ENCODE assay signal across 1 cellular context in the genomic region with DNA sequence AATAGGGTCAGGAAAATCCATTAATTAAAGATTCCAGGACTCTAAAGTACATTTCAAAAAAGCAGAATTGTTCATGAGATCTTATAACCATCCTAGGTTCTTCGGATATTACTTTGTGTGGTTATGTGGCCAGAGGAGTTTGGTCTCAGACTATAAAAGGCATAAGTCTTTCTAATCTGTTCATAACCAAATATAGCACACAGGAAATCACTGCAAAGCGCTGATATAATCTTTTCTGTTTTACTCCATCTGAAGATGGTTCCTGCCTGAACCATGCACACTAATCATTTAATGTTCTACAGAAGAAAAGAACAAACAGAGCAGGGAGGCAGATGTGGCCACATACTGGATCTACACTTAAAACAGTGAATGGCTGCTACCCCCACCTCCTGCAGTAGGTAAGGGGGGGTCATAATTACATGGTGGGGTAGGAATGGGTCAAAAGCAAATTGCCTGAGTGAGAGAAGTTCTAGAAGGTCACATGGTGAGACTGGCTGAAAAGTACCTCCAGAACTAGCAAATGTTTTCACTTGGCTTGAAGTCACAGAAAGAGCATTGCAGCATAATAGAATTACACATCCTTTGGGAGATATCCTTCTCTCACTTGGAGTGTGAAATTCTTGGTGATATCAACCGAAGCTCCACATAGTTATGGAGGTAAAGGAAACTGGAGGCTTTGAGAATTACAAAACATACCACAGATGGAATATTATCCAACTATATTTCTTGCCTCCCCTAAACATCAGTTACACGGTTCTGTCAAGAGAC.
TF ChIP-seq lines count a peak whose summit lies in the region.

No MANE protein-coding gene starts in this region.

TF ChIP-seq in GM12878, 131 proteins besides CTCF, POLR2A, EP300 and RAD21 (continued from another document and continues in another):
- TF ChIP-seq, protein P1, sequence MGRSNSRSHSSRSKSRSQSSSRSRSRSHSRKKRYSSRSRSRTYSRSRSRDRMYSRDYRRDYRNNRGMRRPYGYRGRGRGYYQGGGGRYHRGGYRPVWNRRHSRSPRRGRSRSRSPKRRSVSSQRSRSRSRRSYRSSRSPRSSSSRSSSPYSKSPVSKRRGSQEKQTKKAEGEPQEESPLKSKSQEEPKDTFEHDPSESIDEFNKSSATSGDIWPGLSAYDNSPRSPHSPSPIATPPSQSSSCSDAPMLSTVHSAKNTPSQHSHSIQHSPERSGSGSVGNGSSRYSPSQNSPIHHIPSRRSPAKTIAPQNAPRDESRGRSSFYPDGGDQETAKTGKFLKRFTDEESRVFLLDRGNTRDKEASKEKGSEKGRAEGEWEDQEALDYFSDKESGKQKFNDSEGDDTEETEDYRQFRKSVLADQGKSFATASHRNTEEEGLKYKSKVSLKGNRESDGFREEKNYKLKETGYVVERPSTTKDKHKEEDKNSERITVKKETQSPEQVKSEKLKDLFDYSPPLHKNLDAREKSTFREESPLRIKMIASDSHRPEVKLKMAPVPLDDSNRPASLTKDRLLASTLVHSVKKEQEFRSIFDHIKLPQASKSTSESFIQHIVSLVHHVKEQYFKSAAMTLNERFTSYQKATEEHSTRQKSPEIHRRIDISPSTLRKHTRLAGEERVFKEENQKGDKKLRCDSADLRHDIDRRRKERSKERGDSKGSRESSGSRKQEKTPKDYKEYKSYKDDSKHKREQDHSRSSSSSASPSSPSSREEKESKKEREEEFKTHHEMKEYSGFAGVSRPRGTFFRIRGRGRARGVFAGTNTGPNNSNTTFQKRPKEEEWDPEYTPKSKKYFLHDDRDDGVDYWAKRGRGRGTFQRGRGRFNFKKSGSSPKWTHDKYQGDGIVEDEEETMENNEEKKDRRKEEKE (IDR thresholded peaks at IDR 0.05): no peak
- no peak for TF ChIP-seq SREBF2 (IDR thresholded peaks at IDR 0.05; ENCODE audit: low read length)
- TF ChIP-seq MTA2 (IDR thresholded peaks at IDR 0.05; ENCODE audit: low read depth): no peak
- TF ChIP-seq HCFC1 (IDR thresholded peaks at IDR 0.05; ENCODE audit: low read length): no peak
- TF ChIP-seq WRNIP1 (IDR thresholded peaks at IDR 0.05; ENCODE audit: borderline replicate concordance, low read depth, low read length): no peak
- peak; percentile 56; the same call in 1 of the 2 replicates for TF ChIP-seq GABPA (IDR thresholded peaks at IDR 0.05; ENCODE audit: low read depth)
- no peak for TF ChIP-seq ZNF622 (IDR thresholded peaks at IDR 0.05)
- TF ChIP-seq, protein P2, sequence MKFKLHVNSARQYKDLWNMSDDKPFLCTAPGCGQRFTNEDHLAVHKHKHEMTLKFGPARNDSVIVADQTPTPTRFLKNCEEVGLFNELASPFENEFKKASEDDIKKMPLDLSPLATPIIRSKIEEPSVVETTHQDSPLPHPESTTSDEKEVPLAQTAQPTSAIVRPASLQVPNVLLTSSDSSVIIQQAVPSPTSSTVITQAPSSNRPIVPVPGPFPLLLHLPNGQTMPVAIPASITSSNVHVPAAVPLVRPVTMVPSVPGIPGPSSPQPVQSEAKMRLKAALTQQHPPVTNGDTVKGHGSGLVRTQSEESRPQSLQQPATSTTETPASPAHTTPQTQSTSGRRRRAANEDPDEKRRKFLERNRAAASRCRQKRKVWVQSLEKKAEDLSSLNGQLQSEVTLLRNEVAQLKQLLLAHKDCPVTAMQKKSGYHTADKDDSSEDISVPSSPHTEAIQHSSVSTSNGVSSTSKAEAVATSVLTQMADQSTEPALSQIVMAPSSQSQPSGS (IDR thresholded peaks at IDR 0.05; ENCODE audit: low read length): peak; percentile 82
- TF ChIP-seq, protein P3, sequence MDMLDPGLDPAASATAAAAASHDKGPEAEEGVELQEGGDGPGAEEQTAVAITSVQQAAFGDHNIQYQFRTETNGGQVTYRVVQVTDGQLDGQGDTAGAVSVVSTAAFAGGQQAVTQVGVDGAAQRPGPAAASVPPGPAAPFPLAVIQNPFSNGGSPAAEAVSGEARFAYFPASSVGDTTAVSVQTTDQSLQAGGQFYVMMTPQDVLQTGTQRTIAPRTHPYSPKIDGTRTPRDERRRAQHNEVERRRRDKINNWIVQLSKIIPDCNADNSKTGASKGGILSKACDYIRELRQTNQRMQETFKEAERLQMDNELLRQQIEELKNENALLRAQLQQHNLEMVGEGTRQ (IDR thresholded peaks at IDR 0.05; ENCODE audit: borderline replicate concordance, low read depth, low read length): no peak
- TF ChIP-seq YY1 (IDR thresholded peaks at IDR 0.05; ENCODE audit: low read depth, low read length): no peak
- TF ChIP-seq GATAD2B (conservative IDR thresholded peaks at IDR 0.05; ENCODE audit: low read depth): no peak
- TF ChIP-seq, protein P4, sequence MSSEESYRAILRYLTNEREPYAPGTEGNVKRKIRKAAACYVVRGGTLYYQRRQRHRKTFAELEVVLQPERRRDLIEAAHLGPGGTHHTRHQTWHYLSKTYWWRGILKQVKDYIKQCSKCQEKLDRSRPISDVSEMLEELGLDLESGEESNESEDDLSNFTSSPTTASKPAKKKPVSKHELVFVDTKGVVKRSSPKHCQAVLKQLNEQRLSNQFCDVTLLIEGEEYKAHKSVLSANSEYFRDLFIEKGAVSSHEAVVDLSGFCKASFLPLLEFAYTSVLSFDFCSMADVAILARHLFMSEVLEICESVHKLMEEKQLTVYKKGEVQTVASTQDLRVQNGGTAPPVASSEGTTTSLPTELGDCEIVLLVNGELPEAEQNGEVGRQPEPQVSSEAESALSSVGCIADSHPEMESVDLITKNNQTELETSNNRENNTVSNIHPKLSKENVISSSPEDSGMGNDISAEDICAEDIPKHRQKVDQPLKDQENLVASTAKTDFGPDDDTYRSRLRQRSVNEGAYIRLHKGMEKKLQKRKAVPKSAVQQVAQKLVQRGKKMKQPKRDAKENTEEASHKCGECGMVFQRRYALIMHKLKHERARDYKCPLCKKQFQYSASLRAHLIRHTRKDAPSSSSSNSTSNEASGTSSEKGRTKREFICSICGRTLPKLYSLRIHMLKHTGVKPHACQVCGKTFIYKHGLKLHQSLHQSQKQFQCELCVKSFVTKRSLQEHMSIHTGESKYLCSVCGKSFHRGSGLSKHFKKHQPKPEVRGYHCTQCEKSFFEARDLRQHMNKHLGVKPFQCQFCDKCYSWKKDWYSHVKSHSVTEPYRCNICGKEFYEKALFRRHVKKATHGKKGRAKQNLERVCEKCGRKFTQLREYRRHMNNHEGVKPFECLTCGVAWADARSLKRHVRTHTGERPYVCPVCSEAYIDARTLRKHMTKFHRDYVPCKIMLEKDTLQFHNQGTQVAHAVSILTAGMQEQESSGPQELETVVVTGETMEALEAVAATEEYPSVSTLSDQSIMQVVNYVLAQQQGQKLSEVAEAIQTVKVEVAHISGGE (CRISPR knock-in tag; IDR thresholded peaks at IDR 0.05): no peak
- no peak for TF ChIP-seq POU2F2 (IDR thresholded peaks at IDR 0.05; ENCODE audit: borderline replicate concordance, low read depth, low read length)
- TF ChIP-seq CREB1 (IDR thresholded peaks at IDR 0.05; ENCODE audit: low read depth): no peak
- TF ChIP-seq, protein P5, sequence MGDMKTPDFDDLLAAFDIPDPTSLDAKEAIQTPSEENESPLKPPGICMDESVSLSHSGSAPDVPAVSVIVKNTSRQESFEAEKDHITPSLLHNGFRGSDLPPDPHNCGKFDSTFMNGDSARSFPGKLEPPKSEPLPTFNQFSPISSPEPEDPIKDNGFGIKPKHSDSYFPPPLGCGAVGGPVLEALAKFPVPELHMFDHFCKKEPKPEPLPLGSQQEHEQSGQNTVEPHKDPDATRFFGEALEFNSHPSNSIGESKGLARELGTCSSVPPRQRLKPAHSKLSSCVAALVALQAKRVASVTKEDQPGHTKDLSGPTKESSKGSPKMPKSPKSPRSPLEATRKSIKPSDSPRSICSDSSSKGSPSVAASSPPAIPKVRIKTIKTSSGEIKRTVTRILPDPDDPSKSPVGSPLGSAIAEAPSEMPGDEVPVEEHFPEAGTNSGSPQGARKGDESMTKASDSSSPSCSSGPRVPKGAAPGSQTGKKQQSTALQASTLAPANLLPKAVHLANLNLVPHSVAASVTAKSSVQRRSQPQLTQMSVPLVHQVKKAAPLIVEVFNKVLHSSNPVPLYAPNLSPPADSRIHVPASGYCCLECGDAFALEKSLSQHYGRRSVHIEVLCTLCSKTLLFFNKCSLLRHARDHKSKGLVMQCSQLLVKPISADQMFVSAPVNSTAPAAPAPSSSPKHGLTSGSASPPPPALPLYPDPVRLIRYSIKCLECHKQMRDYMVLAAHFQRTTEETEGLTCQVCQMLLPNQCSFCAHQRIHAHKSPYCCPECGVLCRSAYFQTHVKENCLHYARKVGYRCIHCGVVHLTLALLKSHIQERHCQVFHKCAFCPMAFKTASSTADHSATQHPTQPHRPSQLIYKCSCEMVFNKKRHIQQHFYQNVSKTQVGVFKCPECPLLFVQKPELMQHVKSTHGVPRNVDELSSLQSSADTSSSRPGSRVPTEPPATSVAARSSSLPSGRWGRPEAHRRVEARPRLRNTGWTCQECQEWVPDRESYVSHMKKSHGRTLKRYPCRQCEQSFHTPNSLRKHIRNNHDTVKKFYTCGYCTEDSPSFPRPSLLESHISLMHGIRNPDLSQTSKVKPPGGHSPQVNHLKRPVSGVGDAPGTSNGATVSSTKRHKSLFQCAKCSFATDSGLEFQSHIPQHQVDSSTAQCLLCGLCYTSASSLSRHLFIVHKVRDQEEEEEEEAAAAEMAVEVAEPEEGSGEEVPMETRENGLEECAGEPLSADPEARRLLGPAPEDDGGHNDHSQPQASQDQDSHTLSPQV (IDR thresholded peaks at IDR 0.05): no peak
- no peak for TF ChIP-seq SUPT20H (IDR thresholded peaks at IDR 0.05; ENCODE audit: borderline replicate concordance, control insufficient read depth, low read depth, low read length)
- TF ChIP-seq, protein P6, sequence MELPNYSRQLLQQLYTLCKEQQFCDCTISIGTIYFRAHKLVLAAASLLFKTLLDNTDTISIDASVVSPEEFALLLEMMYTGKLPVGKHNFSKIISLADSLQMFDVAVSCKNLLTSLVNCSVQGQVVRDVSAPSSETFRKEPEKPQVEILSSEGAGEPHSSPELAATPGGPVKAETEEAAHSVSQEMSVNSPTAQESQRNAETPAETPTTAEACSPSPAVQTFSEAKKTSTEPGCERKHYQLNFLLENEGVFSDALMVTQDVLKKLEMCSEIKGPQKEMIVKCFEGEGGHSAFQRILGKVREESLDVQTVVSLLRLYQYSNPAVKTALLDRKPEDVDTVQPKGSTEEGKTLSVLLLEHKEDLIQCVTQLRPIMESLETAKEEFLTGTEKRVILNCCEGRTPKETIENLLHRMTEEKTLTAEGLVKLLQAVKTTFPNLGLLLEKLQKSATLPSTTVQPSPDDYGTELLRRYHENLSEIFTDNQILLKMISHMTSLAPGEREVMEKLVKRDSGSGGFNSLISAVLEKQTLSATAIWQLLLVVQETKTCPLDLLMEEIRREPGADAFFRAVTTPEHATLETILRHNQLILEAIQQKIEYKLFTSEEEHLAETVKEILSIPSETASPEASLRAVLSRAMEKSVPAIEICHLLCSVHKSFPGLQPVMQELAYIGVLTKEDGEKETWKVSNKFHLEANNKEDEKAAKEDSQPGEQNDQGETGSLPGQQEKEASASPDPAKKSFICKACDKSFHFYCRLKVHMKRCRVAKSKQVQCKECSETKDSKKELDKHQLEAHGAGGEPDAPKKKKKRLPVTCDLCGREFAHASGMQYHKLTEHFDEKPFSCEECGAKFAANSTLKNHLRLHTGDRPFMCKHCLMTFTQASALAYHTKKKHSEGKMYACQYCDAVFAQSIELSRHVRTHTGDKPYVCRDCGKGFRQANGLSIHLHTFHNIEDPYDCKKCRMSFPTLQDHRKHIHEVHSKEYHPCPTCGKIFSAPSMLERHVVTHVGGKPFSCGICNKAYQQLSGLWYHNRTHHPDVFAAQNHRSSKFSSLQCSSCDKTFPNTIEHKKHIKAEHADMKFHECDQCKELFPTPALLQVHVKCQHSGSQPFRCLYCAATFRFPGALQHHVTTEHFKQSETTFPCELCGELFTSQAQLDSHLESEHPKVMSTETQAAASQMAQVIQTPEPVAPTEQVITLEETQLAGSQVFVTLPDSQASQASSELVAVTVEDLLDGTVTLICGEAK (IDR thresholded peaks at IDR 0.05; ENCODE audit: borderline replicate concordance): no peak
- TF ChIP-seq, protein P7, sequence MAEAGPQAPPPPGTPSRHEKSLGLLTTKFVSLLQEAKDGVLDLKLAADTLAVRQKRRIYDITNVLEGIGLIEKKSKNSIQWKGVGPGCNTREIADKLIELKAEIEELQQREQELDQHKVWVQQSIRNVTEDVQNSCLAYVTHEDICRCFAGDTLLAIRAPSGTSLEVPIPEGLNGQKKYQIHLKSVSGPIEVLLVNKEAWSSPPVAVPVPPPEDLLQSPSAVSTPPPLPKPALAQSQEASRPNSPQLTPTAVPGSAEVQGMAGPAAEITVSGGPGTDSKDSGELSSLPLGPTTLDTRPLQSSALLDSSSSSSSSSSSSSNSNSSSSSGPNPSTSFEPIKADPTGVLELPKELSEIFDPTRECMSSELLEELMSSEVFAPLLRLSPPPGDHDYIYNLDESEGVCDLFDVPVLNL (IDR thresholded peaks at IDR 0.05; ENCODE audit: low read depth, low read length): no peak
- no peak for TF ChIP-seq PAX5 (IDR thresholded peaks at IDR 0.05; ENCODE audit: borderline replicate concordance, low read depth, low read length)
- TF ChIP-seq ZNF274 (IDR thresholded peaks at IDR 0.05; ENCODE audit: insufficient read depth, insufficient read length): no peak
- TF ChIP-seq STAT1 (conservative IDR thresholded peaks at IDR 0.05): no peak
- TF ChIP-seq, protein P8, sequence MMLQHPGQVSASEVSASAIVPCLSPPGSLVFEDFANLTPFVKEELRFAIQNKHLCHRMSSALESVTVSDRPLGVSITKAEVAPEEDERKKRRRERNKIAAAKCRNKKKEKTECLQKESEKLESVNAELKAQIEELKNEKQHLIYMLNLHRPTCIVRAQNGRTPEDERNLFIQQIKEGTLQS (IDR thresholded peaks at IDR 0.05; ENCODE audit: borderline replicate concordance, extremely low read depth, low read depth, low read length): no peak
- TF ChIP-seq FOS (IDR thresholded peaks at IDR 0.05; ENCODE audit: borderline replicate concordance, extremely low read depth, insufficient read length): no peak
- TF ChIP-seq ASH2L (IDR thresholded peaks at IDR 0.05; ENCODE audit: borderline replicate concordance, low read depth): no peak
- peak; percentile 82; the same call in 1 of the 2 replicates for TF ChIP-seq CBFB (IDR thresholded peaks at IDR 0.05; ENCODE audit: low read depth)
- TF ChIP-seq JUND (IDR thresholded peaks at IDR 0.05; ENCODE audit: low read depth, low read length): no peak
- TF ChIP-seq HDAC6 (IDR thresholded peaks at IDR 0.05; ENCODE audit: unreplicated experiment): no peak
- no peak for TF ChIP-seq KLF5 (IDR thresholded peaks at IDR 0.05; ENCODE audit: partially characterized antibody)
- no peak for TF ChIP-seq BMI1 (IDR thresholded peaks at IDR 0.05; ENCODE audit: borderline replicate concordance)
- TF ChIP-seq, protein P9, sequence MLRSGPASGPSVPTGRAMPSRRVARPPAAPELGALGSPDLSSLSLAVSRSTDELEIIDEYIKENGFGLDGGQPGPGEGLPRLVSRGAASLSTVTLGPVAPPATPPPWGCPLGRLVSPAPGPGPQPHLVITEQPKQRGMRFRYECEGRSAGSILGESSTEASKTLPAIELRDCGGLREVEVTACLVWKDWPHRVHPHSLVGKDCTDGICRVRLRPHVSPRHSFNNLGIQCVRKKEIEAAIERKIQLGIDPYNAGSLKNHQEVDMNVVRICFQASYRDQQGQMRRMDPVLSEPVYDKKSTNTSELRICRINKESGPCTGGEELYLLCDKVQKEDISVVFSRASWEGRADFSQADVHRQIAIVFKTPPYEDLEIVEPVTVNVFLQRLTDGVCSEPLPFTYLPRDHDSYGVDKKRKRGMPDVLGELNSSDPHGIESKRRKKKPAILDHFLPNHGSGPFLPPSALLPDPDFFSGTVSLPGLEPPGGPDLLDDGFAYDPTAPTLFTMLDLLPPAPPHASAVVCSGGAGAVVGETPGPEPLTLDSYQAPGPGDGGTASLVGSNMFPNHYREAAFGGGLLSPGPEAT (IDR thresholded peaks at IDR 0.05; ENCODE audit: low read depth): no peak
- TF ChIP-seq MEF2B (IDR thresholded peaks at IDR 0.05; ENCODE audit: partially characterized antibody, poor library complexity, severe bottlenecking): peak; percentile 47
- no peak for TF ChIP-seq HDGF (IDR thresholded peaks at IDR 0.05)
- no peak for TF ChIP-seq NFYA (IDR thresholded peaks at IDR 0.05; ENCODE audit: borderline replicate concordance, low read depth, low read length)
- TF ChIP-seq RUNX3 (IDR thresholded peaks at IDR 0.05; ENCODE audit: low read length): peak; percentile 98
- TF ChIP-seq MTA3 (IDR thresholded peaks at IDR 0.05; ENCODE audit: borderline replicate concordance, low read length): no peak
